15 cellular contexts compared by ENCODE assay signal in genomic region chr11:116100016-116100415, GRCh38.
A peak's percentile ranks its signal among the peaks of the same experiment; 100 is the strongest.
DNase-seq lines count a peak whose midpoint lies in the region; ATAC-seq and TF ChIP-seq lines count a peak whose summit lies in the region.
"Had no signal": no experiment of that assay in that cellular context is flagged by ENCODE, and none has a peak within 500 bp of the region (broad histone marks: within the 10 kb centered on the region; RNA-seq: fewer than 3 reads in every experiment).

No MANE protein-coding gene starts in this region.

- ATAC-seq in T-helper 17 cell (no peak), GM19023 (IDR thresholded peaks at IDR 0.05; ENCODE audit: unreplicated experiment) (no peak)
- ATAC-seq: A549; CD8-positive, alpha-beta T cell had no signal

- H3K27ac Mint-ChIP-seq in neural crest cell (ENCODE audit: unreplicated experiment) (peak overlapping the region; percentile 5), osteocyte (ENCODE audit: unreplicated experiment) (no peak overlapping the region), T-helper 17 cell (no peak overlapping the region)
- H3K27ac Mint-ChIP-seq: B cell; CD4-positive, alpha-beta T cell; CD8-positive, alpha-beta T cell had no signal

- no peak overlapping the region for H3K4me3 Mint-ChIP-seq in neural crest cell
- no peak overlapping the region for H3K4me3 Mint-ChIP-seq in osteocyte (ENCODE audit: unreplicated experiment)
- no peak overlapping the region for H3K4me3 Mint-ChIP-seq in T-helper 17 cell
- H3K4me3 Mint-ChIP-seq: B cell; CD4-positive, alpha-beta T cell; CD8-positive, alpha-beta T cell had no signal

- no peak for TF ChIP-seq CTCF in neural crest cell (conservative IDR thresholded peaks at IDR 0.05)
- TF ChIP-seq CTCF in osteocyte (IDR thresholded peaks at IDR 0.05), result no peak

- H3K9me3 Mint-ChIP-seq in neural crest cell (no peaks in the 10 kb centered on the region), osteocyte (ENCODE audit: unreplicated experiment) (no peaks in the 10 kb centered on the region)
- H3K9me3 Mint-ChIP-seq: CD8-positive, alpha-beta T cell had no signal

- DNase-seq in ecto neural progenitor cell (ENCODE audit: low spot score) (peak; percentile 18), neural crest cell (ENCODE audit: low read depth, low spot score) (no peak), osteocyte (ENCODE audit: extremely low spot score, unreplicated experiment) (peak; percentile 63), T-helper 17 cell (no peak)
- DNase-seq: AML-193; Caco-2; Calu3; CD4-positive, alpha-beta T cell; CD8-positive, alpha-beta T cell; DMS79 treated with DMSO at 0.1 percent for 48 hours; GF-D8 had no signal

- H3K36me3 Mint-ChIP-seq in neural crest cell (ENCODE audit: low read depth) (no peaks in the 10 kb centered on the region), osteocyte (ENCODE audit: unreplicated experiment) (no peaks in the 10 kb centered on the region), T-helper 17 cell (ENCODE audit: low read depth) (no peaks in the 10 kb centered on the region)
- H3K36me3 Mint-ChIP-seq: CD8-positive, alpha-beta T cell had no signal

- no peaks in the 10 kb centered on the region for H3K9me3 ChIP-seq in T-helper 17 cell (ENCODE audit: control insufficient read depth, low read length, poor library complexity, severe bottlenecking)
- H3K9me3 ChIP-seq: A549; BLaER1 treated with 17β-estradiol and CSF1 and Interleukin-3, amounts not matched to agents 10 nM and 100 nM; Caco-2 had no signal

- H3K4me1 Mint-ChIP-seq in neural crest cell (peaks cover 9% of the 10 kb centered on the region), osteocyte (ENCODE audit: unreplicated experiment) (no peaks in the 10 kb centered on the region), T-helper 17 cell (no peaks in the 10 kb centered on the region)
- H3K4me1 Mint-ChIP-seq: B cell had no signal

- peaks cover 2% of the 10 kb centered on the region for H3K27me3 Mint-ChIP-seq in neural crest cell (ENCODE audit: low read depth)
- H3K27me3 Mint-ChIP-seq in osteocyte (ENCODE audit: unreplicated experiment), result peaks cover 29% of the 10 kb centered on the region
- H3K27me3 Mint-ChIP-seq in T-helper 17 cell, result peaks cover 5% of the 10 kb centered on the region
- H3K27me3 Mint-ChIP-seq: B cell had no signal

Comparison
In these comparisons a context has a peak if more than half of its experiments do, and no peak if none do; other contexts are left out.
1. DNase-seq: peak in ecto neural progenitor cell (single experiment) and osteocyte (single experiment); none in neural crest cell (single experiment) and T-helper 17 cell (0 of 3).